ENCODE assay signal across 24 cellular contexts in the genomic region with DNA sequence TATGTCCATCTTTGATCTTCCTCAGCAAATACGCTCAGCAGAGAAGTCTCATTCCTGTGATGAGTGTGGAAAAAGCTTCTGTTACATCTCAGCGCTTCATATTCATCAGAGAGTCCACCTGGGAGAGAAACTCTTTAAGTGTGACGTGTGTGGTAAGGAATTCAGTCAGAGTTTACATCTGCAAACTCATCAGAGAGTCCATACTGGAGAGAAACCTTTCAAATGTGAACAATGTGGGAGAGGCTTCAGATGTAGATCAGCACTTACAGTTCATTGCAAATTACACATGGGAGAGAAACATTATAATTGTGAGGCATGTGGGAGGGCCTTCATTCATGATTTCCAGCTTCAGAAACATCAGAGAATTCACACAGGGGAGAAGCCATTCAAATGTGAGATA. TPM values are rescaled to one million over a fixed set of nuclear protein-coding genes. Genes with fewer than 3 reads are reported as not detected.
"Had no signal": no experiment of that assay in that cellular context is flagged by ENCODE, and none has a peak within 500 bp of the region (broad histone marks: within the 10 kb centered on the region; RNA-seq: fewer than 3 reads in every experiment).

No MANE protein-coding gene starts in this region.

- H3K9ac ChIP-seq: SK-N-SH had no signal

- H3K27me3 Mint-ChIP-seq: activated CD8-positive, alpha-beta T cell treated with anti-CD3 and anti-CD28 coated beads for 36 hours had no signal

- DNase-seq: activated CD4-positive, alpha-beta T cell treated with anti-CD3 and anti-CD28 coated beads for 36 hours; activated CD4-positive, alpha-beta T cell treated with anti-CD3 and anti-CD28 coated beads, Interleukin-2, amount 50 U/mL, for 1 hour; activated CD4-positive, CD25-positive, alpha-beta regulatory T cell; activated CD8-positive, alpha-beta memory T cell treated with anti-CD3 and anti-CD28 coated beads, Interleukin-2, amount 50 U/mL, for 4 hours; activated CD8-positive, alpha-beta T cell treated with anti-CD3 and anti-CD28 coated beads for 36 hours; activated naive CD4-positive, alpha-beta T cell treated with anti-CD3 and anti-CD28 coated beads, Interleukin-2, amount 50 U/mL, for 16 hours; amniotic stem cell; body of pancreas; Kasumi-1; KBM-7; NCI-H1105 treated with DMSO at 0.1 percent for 48 hours; NCI-H1436 treated with DMSO at 0.1 percent for 48 hours; NCI-H187; NCI-H2081; NCI-H446; NCI-H524; Peyer's patch; Right ventricle myocardium superior; SJCRH30; SK-N-SH; T-helper 1 cell had no signal

- H3K4me1 ChIP-seq: ascending aorta, Peyer's patch, SJCRH30 had no signal

- H3K4me2 ChIP-seq: SK-N-SH had no signal

- H3K27me3 ChIP-seq: ascending aorta, body of pancreas, Peyer's patch, SJCRH30 had no signal

- H3K27ac ChIP-seq: ascending aorta, body of pancreas, Peyer's patch, RWPE1, SJCRH30, VCaP had no signal

- ATAC-seq: activated CD4-positive, alpha-beta T cell treated with anti-CD3 and anti-CD28 coated beads for 36 hours; activated CD8-positive, alpha-beta T cell treated with anti-CD3 and anti-CD28 coated beads for 36 hours; body of pancreas had no signal

- H3K27ac Mint-ChIP-seq: activated CD4-positive, alpha-beta T cell treated with anti-CD3 and anti-CD28 coated beads for 36 hours; activated CD8-positive, alpha-beta T cell treated with anti-CD3 and anti-CD28 coated beads for 36 hours had no signal

- H3K4me3 ChIP-seq: ascending aorta, body of pancreas, Peyer's patch, SJCRH30 had no signal

- H3K4me3 Mint-ChIP-seq: activated CD4-positive, alpha-beta T cell treated with anti-CD3 and anti-CD28 coated beads for 36 hours; activated CD8-positive, alpha-beta T cell treated with anti-CD3 and anti-CD28 coated beads for 36 hours had no signal

RNA-seq across cellular contexts. Expression of a gene that starts 14.5 kb away (rescaled TPM):
- total RNA-seq: ascending aorta had no signal
